Comparison of ENCODE assay signal across 14 cellular contexts in the genomic region with DNA sequence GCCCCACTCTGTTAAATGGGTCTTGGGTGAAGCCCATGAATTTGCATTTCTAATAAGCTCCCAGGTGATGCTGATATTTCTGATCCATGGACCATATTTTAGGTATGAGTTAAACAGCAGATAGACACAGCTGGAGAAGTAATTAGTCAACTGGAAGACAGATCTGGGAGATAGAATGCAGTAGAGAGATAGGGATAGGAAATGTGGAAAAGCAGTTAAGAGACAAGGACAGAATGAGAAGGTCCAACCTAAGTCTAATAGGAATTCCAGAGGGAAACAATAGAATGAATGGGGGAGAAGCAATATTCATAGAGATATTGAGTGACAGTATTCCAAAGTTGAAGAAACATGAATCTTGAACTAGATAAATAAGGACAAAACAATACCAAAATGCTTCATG.
DNase-seq lines count a peak whose midpoint lies in the region; ATAC-seq, FAIRE-seq and TF ChIP-seq lines count a peak whose summit lies in the region.
"Had no signal": no experiment of that assay in that cellular context is flagged by ENCODE, and none has a peak within 500 bp of the region (broad histone marks: within the 10 kb centered on the region; RNA-seq: fewer than 3 reads in every experiment).

No MANE protein-coding gene starts in this region.

- DNase-seq in A549 (ENCODE audit: low read depth in 1 of 2, low spot score in 1 of 2) (no peak), Calu3 (no peak), Panc1 (ENCODE audit: low read depth, low spot score) (no peak), osteoblast (ENCODE audit: insufficient read length, low spot score, missing footprints) (peak; percentile 42), DMS53 treated with DMSO at 0.1 percent for 48 hours (lab: John Stamatoyannopoulos, UW; ENCODE audit: unreplicated experiment) (no peak), spleen (no peak)
- DNase-seq: CD8-positive, alpha-beta T cell; COR-L47; GF-D8 had no signal

- no peaks in the 10 kb centered on the region for H4K20me1 ChIP-seq in osteoblast (ENCODE audit: insufficient read depth, low read length)

- peaks cover 51% of the 10 kb centered on the region for H3K36me3 Mint-ChIP-seq in Calu3 (ENCODE audit: insufficient read depth, unreplicated experiment)
- H3K36me3 Mint-ChIP-seq: CD14-positive monocyte; CD8-positive, alpha-beta T cell had no signal

- no peak overlapping the region for H3K4me2 ChIP-seq in A549
- no peak overlapping the region for H3K4me2 ChIP-seq in osteoblast (ENCODE audit: insufficient read depth, low read length)

- no peaks in the 10 kb centered on the region for H3K36me3 ChIP-seq in Panc1 (ENCODE audit: control insufficient read depth, insufficient read depth, low read length)
- H3K36me3 ChIP-seq in osteoblast (ENCODE audit: insufficient read depth, low read length): no peaks in the 10 kb centered on the region
- H3K36me3 ChIP-seq in spleen: no peaks in the 10 kb centered on the region

- H3K27me3 ChIP-seq in Panc1 (ENCODE audit: control insufficient read depth, insufficient read depth, low read length) (no peaks in the 10 kb centered on the region), osteoblast (ENCODE audit: insufficient read depth, low read length) (no peaks in the 10 kb centered on the region), spleen (replicated peaks in 1 of 7) (no peaks in the 10 kb centered on the region)

- no peak for TF ChIP-seq POLR2A in A549 (IDR thresholded peaks at IDR 0.05; ENCODE audit: low read length)
- no peak for TF ChIP-seq POLR2A in spleen (IDR thresholded peaks at IDR 0.05)

- intact Hi-C loops in Calu3 (cut with micrococcal nuclease; ENCODE audit: unreplicated experiment): no loop called here
- intact Hi-C loops in Panc1 (cut with micrococcal nuclease; ENCODE audit: unreplicated experiment): no loop called here
- intact Hi-C loops in spleen (cut with DNase I; ENCODE audit: low total_unique reads): no loop called here

- H3K9me3 ChIP-seq in A549: peaks cover 10% of the 10 kb centered on the region
- H3K9me3 ChIP-seq in Panc1 (ENCODE audit: control insufficient read depth, insufficient read depth, low read depth, low read length): no peaks in the 10 kb centered on the region
- no peaks in the 10 kb centered on the region for H3K9me3 ChIP-seq in osteoblast (ENCODE audit: low read depth, low read length)
- peaks cover 0 to 12% (median 11%) of the 10 kb centered on the region in 8 donors for H3K9me3 ChIP-seq in spleen

- H3K27ac Mint-ChIP-seq in Calu3 (ENCODE audit: unreplicated experiment): peak overlapping the region; percentile 94
- H3K27ac Mint-ChIP-seq: CD14-positive monocyte; CD8-positive, alpha-beta T cell had no signal

- H3K4me3 ChIP-seq in A549 (no peak overlapping the region), Panc1 (ENCODE audit: low read depth in 2 of 2, low read length in 2 of 2) (no peak overlapping the region), osteoblast (ENCODE audit: insufficient read depth, low read length) (no peak overlapping the region), spleen (no peak overlapping the region)

- H3K9me3 Mint-ChIP-seq in Calu3 (ENCODE audit: low read depth, unreplicated experiment): no peaks in the 10 kb centered on the region

- no peaks in the 10 kb centered on the region for H3K79me2 ChIP-seq in osteoblast (ENCODE audit: insufficient read depth, low read length)

- TF ChIP-seq CTCF in A549 (IDR thresholded peaks at IDR 0.05) (no peak), Calu3 (IDR thresholded peaks at IDR 0.05; ENCODE audit: unreplicated experiment) (no peak), Panc1 (IDR thresholded peaks at IDR 0.05) (no peak), osteoblast (IDR thresholded peaks at IDR 0.05; ENCODE audit: extremely low read depth, low read depth, low read length) (no peak), spleen (IDR thresholded peaks at IDR 0.05 in 8 of 11, conservative IDR thresholded peaks at IDR 0.05 in 3 of 11) (no peak)

- peak overlapping the region; percentile 74 to 87; a peak in 3 of 6 replicates for H3K27ac ChIP-seq in A549
- H3K27ac ChIP-seq in Panc1 (ENCODE audit: low read length): no peak overlapping the region
- H3K27ac ChIP-seq in osteoblast (ENCODE audit: low read depth, low read length): no peak overlapping the region
- no peak overlapping the region for H3K27ac ChIP-seq in spleen
- H3K27ac ChIP-seq: HL-60 had no signal

- peaks cover 56% of the 10 kb centered on the region for H3K4me1 ChIP-seq in A549
- peaks cover 8% of the 10 kb centered on the region for H3K4me1 ChIP-seq in Panc1 (ENCODE audit: control insufficient read depth, insufficient read depth, low read length)
- H3K4me1 ChIP-seq in osteoblast (ENCODE audit: insufficient read depth, low read length): peaks cover 8% of the 10 kb centered on the region
- H3K4me1 ChIP-seq in spleen: no peaks in the 10 kb centered on the region

- H2AFZ ChIP-seq in osteoblast (ENCODE audit: low read length): no peak overlapping the region

- FAIRE-seq in A549 (lab: Jason Lieb, UNC): no peak
- FAIRE-seq: GM19239, H54 had no signal

- no peak for TF ChIP-seq RAD21 in A549 (conservative IDR thresholded peaks at IDR 0.05 in 1 of 2, IDR thresholded peaks at IDR 0.05 in 1 of 2)

- H3K27me3 Mint-ChIP-seq in Calu3 (ENCODE audit: unreplicated experiment): no peaks in the 10 kb centered on the region

- in situ Hi-C loops in Panc1 (cut with HindIII; ENCODE audit: low pct_unique_long_range_greater_than_20kb, low sequenced_read_pairs): no loop called here

- ATAC-seq in A549 (no peak), Panc1 (no peak)
- ATAC-seq: CD8-positive, alpha-beta T cell; HCT116 had no signal

- BruUV-seq in Calu3 (replicated peaks; lab: Mats Ljungman, UMichigan) (no TSS peak), Panc1 (replicated peaks; lab: Mats Ljungman, UMichigan) (TSS peak; percentile 52)

- no peak for TF ChIP-seq EP300 in A549 (IDR thresholded peaks at IDR 0.05)

- peaks cover 94% of the 10 kb centered on the region for H3K4me1 Mint-ChIP-seq in Calu3 (ENCODE audit: low read depth, unreplicated experiment)

- CTCF ChIA-PET in A549 (lab: Yijun Ruan, JAX) (interaction anchor here (0.9 kb wide), 1 partner anchor 71 kb away, joined by 3 read pairs; a partner anchor contains a TSS), Calu3 (lab: Charles Lee) (no interaction called here), Panc1 (lab: Charles Lee) (no interaction called here)

- POLR2A ChIA-PET in A549 (lab: Yijun Ruan, JAX): no interaction called here
- POLR2A ChIA-PET in Panc1 (lab: Charles Lee): no interaction called here

- H3K4me3 Mint-ChIP-seq in Calu3 (ENCODE audit: low read depth, unreplicated experiment): no peak overlapping the region
- H3K4me3 Mint-ChIP-seq: CD14-positive monocyte; CD8-positive, alpha-beta T cell had no signal

TF ChIP-seq in A549, 52 proteins besides CTCF, POLR2A, EP300 and RAD21:
- no peak for TF ChIP-seq NFE2L2 (conservative IDR thresholded peaks at IDR 0.05; ENCODE audit: low read length)
- TF ChIP-seq NR3C1 (IDR thresholded peaks at IDR 0.05): no peak
- no peak for TF ChIP-seq POLR2AphosphoS2 (conservative IDR thresholded peaks at IDR 0.05; ENCODE audit: low read length)
- TF ChIP-seq NPAS2 (CRISPR knock-in tag; IDR thresholded peaks at IDR 0.05; ENCODE audit: borderline replicate concordance): no peak
- no peak for TF ChIP-seq RFX5 (IDR thresholded peaks at IDR 0.05)
- no peak for TF ChIP-seq HOXB13 (CRISPR knock-in tag; IDR thresholded peaks at IDR 0.05; ENCODE audit: low read depth)
- no peak for TF ChIP-seq ZSCAN20 (CRISPR knock-in tag; IDR thresholded peaks at IDR 0.05)
- TF ChIP-seq RARB (CRISPR knock-in tag; IDR thresholded peaks at IDR 0.05): no peak
- TF ChIP-seq SREBF2 (IDR thresholded peaks at IDR 0.05): no peak
- no peak for TF ChIP-seq SMC3 (IDR thresholded peaks at IDR 0.05)
- TF ChIP-seq TP53 (CRISPR knock-in tag; IDR thresholded peaks at IDR 0.05): no peak

Comparison
In these comparisons a context has a peak if more than half of its experiments do, and no peak if none do; other contexts are left out.
1. H3K27ac ChIP-seq: peak in A549 (2 of 2); none in Panc1 (single experiment), osteoblast (single experiment) and spleen (0 of 8).